1 cellular context compared by ENCODE assay signal in the genomic region with DNA sequence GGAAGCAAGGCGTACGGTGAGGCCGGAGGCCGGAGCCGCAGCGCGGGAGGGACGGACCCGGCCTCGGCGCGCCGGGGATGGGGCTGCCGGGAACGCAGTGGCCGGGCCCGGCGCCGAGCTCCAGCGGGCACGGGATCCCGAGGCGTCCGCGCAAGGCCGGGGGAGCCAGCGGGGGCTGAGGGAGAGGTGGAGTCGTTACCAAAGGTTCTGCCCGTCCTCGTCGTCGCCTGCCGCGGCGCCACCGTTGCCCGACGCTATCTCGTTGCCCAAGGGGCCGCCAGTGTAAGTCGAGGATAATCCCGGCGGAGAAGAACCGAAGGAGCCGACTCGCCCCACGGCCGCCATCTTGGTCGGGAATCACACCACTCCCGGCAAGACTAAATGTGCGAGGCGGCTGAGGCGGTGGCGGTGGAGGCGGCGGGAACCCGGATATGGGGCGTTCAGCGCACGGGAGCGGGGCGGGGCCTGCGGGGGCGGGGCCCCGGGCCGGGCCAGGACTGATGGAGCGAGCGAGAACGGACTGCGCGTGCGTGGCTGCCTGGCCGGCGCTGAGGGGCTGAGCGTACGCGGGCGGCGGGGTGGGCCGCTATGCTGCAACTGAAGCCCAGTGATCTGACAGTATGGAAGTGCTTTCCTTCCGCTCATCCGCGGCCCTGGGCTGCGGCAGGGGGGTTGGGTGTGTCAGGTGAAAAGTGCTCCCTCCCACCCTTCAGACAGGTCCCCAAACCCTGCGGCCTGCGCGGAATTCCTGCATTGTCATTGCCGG.
TF ChIP-seq lines count a peak whose summit lies in the region.

A gene (minus strand): TSS at position 433 of the 766 bp plus-strand sequence. CDS start 88 bp downstream, at position 345.

TF ChIP-seq in HepG2, 621 proteins besides CTCF, POLR2A, EP300 and RAD21 (continued from another document and continues in another):
- TF ChIP-seq, protein P1, sequence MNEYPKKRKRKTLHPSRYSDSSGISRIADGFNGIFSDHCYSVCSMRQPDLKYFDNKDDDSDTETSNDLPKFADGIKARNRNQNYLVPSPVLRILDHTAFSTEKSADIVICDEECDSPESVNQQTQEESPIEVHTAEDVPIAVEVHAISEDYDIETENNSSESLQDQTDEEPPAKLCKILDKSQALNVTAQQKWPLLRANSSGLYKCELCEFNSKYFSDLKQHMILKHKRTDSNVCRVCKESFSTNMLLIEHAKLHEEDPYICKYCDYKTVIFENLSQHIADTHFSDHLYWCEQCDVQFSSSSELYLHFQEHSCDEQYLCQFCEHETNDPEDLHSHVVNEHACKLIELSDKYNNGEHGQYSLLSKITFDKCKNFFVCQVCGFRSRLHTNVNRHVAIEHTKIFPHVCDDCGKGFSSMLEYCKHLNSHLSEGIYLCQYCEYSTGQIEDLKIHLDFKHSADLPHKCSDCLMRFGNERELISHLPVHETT (CRISPR knock-in tag; conservative IDR thresholded peaks at IDR 0.05): no peak
- TF ChIP-seq, protein P2, sequence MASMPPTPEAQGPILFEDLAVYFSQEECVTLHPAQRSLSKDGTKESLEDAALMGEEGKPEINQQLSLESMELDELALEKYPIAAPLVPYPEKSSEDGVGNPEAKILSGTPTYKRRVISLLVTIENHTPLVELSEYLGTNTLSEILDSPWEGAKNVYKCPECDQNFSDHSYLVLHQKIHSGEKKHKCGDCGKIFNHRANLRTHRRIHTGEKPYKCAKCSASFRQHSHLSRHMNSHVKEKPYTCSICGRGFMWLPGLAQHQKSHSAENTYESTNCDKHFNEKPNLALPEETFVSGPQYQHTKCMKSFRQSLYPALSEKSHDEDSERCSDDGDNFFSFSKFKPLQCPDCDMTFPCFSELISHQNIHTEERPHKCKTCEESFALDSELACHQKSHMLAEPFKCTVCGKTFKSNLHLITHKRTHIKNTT (CRISPR knock-in tag; IDR thresholded peaks at IDR 0.05): no peak
- TF ChIP-seq KMT2A (CRISPR knock-in tag; IDR thresholded peaks at IDR 0.05) (peak; percentile 89), HNRNPUL1 (IDR thresholded peaks at IDR 0.05; ENCODE audit: low read depth, low read length) (no peak), SRY (CRISPR knock-in tag; IDR thresholded peaks at IDR 0.05) (no peak; the same call in 1 of the 2 replicates), GATAD1 (CRISPR knock-in tag; IDR thresholded peaks at IDR 0.05) (no peak; the same call in none of the 2 replicates), PCBP2 (optimal IDR thresholded peaks at IDR 0.05; ENCODE audit: low read depth, low read length, poor library complexity, severe bottlenecking) (no peak), PCBP1 (IDR thresholded peaks at IDR 0.05; ENCODE audit: borderline replicate concordance, low read depth, low read length) (no peak), TEAD3 (CRISPR knock-in tag; optimal IDR thresholded peaks at IDR 0.05; ENCODE audit: borderline replicate concordance) (peak; percentile 44), GZF1 (CRISPR knock-in tag; IDR thresholded peaks at IDR 0.05) (no peak), SIX1 (CRISPR knock-in tag; IDR thresholded peaks at IDR 0.05; ENCODE audit: borderline replicate concordance) (no peak), PHB2 (IDR thresholded peaks at IDR 0.05; ENCODE audit: partially characterized antibody) (no peak), ZSCAN22 (CRISPR knock-in tag; IDR thresholded peaks at IDR 0.05) (no peak), HCFC1 (IDR thresholded peaks at IDR 0.05; ENCODE audit: low read depth, low read length) (0 out of 2 replicates have a peak, but pooled peaks have one; percentile 7), FOXP1 (IDR thresholded peaks at IDR 0.05) (no peak), FOXP1 (CRISPR knock-in tag; IDR thresholded peaks at IDR 0.05) (no peak), NFE2L1 (CRISPR knock-in tag; IDR thresholded peaks at IDR 0.05; ENCODE audit: borderline replicate concordance) (peak; percentile 97), NRL (CRISPR knock-in tag; IDR thresholded peaks at IDR 0.05; ENCODE audit: borderline replicate concordance) (no peak), MIER3 (CRISPR knock-in tag; IDR thresholded peaks at IDR 0.05; ENCODE audit: borderline replicate concordance) (no peak), HDAC6 (IDR thresholded peaks at IDR 0.05; ENCODE audit: low read depth, low read length) (no peak), RNF2 (conservative IDR thresholded peaks at IDR 0.05; ENCODE audit: low read depth) (peak; percentile 93), ZNF101 (CRISPR knock-in tag; IDR thresholded peaks at IDR 0.05; ENCODE audit: borderline replicate concordance, low read depth) (0 out of 2 replicates have a peak, but pooled peaks have one; percentile 67), ZNF678 (CRISPR knock-in tag; IDR thresholded peaks at IDR 0.05) (no peak; the same call in 1 of the 2 replicates), ZNF30 (CRISPR knock-in tag; IDR thresholded peaks at IDR 0.05) (no peak), PAWR (CRISPR knock-in tag; IDR thresholded peaks at IDR 0.05; ENCODE audit: borderline replicate concordance) (no peak)
- TF ChIP-seq, protein P3, sequence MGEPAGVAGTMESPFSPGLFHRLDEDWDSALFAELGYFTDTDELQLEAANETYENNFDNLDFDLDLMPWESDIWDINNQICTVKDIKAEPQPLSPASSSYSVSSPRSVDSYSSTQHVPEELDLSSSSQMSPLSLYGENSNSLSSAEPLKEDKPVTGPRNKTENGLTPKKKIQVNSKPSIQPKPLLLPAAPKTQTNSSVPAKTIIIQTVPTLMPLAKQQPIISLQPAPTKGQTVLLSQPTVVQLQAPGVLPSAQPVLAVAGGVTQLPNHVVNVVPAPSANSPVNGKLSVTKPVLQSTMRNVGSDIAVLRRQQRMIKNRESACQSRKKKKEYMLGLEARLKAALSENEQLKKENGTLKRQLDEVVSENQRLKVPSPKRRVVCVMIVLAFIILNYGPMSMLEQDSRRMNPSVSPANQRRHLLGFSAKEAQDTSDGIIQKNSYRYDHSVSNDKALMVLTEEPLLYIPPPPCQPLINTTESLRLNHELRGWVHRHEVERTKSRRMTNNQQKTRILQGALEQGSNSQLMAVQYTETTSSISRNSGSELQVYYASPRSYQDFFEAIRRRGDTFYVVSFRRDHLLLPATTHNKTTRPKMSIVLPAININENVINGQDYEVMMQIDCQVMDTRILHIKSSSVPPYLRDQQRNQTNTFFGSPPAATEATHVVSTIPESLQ (CRISPR knock-in tag; conservative IDR thresholded peaks at IDR 0.05): no peak
- TF ChIP-seq, protein P4, sequence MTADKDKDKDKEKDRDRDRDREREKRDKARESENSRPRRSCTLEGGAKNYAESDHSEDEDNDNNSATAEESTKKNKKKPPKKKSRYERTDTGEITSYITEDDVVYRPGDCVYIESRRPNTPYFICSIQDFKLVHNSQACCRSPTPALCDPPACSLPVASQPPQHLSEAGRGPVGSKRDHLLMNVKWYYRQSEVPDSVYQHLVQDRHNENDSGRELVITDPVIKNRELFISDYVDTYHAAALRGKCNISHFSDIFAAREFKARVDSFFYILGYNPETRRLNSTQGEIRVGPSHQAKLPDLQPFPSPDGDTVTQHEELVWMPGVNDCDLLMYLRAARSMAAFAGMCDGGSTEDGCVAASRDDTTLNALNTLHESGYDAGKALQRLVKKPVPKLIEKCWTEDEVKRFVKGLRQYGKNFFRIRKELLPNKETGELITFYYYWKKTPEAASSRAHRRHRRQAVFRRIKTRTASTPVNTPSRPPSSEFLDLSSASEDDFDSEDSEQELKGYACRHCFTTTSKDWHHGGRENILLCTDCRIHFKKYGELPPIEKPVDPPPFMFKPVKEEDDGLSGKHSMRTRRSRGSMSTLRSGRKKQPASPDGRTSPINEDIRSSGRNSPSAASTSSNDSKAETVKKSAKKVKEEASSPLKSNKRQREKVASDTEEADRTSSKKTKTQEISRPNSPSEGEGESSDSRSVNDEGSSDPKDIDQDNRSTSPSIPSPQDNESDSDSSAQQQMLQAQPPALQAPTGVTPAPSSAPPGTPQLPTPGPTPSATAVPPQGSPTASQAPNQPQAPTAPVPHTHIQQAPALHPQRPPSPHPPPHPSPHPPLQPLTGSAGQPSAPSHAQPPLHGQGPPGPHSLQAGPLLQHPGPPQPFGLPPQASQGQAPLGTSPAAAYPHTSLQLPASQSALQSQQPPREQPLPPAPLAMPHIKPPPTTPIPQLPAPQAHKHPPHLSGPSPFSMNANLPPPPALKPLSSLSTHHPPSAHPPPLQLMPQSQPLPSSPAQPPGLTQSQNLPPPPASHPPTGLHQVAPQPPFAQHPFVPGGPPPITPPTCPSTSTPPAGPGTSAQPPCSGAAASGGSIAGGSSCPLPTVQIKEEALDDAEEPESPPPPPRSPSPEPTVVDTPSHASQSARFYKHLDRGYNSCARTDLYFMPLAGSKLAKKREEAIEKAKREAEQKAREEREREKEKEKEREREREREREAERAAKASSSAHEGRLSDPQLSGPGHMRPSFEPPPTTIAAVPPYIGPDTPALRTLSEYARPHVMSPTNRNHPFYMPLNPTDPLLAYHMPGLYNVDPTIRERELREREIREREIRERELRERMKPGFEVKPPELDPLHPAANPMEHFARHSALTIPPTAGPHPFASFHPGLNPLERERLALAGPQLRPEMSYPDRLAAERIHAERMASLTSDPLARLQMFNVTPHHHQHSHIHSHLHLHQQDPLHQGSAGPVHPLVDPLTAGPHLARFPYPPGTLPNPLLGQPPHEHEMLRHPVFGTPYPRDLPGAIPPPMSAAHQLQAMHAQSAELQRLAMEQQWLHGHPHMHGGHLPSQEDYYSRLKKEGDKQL (CRISPR knock-in tag; IDR thresholded peaks at IDR 0.05; ENCODE audit: low read depth): 0 out of 2 replicates have a peak, but pooled peaks have one; percentile 40
- TF ChIP-seq, protein P5, sequence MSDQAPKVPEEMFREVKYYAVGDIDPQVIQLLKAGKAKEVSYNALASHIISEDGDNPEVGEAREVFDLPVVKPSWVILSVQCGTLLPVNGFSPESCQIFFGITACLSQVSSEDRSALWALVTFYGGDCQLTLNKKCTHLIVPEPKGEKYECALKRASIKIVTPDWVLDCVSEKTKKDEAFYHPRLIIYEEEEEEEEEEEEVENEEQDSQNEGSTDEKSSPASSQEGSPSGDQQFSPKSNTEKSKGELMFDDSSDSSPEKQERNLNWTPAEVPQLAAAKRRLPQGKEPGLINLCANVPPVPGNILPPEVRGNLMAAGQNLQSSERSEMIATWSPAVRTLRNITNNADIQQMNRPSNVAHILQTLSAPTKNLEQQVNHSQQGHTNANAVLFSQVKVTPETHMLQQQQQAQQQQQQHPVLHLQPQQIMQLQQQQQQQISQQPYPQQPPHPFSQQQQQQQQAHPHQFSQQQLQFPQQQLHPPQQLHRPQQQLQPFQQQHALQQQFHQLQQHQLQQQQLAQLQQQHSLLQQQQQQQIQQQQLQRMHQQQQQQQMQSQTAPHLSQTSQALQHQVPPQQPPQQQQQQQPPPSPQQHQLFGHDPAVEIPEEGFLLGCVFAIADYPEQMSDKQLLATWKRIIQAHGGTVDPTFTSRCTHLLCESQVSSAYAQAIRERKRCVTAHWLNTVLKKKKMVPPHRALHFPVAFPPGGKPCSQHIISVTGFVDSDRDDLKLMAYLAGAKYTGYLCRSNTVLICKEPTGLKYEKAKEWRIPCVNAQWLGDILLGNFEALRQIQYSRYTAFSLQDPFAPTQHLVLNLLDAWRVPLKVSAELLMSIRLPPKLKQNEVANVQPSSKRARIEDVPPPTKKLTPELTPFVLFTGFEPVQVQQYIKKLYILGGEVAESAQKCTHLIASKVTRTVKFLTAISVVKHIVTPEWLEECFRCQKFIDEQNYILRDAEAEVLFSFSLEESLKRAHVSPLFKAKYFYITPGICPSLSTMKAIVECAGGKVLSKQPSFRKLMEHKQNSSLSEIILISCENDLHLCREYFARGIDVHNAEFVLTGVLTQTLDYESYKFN (CRISPR knock-in tag; conservative IDR thresholded peaks at IDR 0.05): peak; percentile 25; the same call in 1 of the 2 replicates
- TF ChIP-seq, protein P6, sequence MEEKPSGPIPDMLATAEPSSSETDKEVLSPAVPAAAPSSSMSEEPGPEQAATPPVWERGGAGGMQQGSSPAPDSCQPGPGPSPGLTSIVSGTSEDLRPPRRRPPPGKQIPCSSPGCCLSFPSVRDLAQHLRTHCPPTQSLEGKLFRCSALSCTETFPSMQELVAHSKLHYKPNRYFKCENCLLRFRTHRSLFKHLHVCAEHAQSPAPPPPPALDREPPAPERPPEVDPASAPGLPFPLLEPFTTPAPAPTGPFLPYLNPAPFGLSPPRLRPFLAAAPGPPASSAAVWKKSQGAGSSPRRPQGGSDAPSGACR (CRISPR knock-in tag; IDR thresholded peaks at IDR 0.05): no peak; the same call in 1 of the 2 replicates
- TF ChIP-seq, protein P7, sequence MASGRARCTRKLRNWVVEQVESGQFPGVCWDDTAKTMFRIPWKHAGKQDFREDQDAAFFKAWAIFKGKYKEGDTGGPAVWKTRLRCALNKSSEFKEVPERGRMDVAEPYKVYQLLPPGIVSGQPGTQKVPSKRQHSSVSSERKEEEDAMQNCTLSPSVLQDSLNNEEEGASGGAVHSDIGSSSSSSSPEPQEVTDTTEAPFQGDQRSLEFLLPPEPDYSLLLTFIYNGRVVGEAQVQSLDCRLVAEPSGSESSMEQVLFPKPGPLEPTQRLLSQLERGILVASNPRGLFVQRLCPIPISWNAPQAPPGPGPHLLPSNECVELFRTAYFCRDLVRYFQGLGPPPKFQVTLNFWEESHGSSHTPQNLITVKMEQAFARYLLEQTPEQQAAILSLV (CRISPR knock-in tag; IDR thresholded peaks at IDR 0.05; ENCODE audit: borderline replicate concordance): peak; percentile 50; the same call in 1 of the 2 replicates
- TF ChIP-seq, protein P8, sequence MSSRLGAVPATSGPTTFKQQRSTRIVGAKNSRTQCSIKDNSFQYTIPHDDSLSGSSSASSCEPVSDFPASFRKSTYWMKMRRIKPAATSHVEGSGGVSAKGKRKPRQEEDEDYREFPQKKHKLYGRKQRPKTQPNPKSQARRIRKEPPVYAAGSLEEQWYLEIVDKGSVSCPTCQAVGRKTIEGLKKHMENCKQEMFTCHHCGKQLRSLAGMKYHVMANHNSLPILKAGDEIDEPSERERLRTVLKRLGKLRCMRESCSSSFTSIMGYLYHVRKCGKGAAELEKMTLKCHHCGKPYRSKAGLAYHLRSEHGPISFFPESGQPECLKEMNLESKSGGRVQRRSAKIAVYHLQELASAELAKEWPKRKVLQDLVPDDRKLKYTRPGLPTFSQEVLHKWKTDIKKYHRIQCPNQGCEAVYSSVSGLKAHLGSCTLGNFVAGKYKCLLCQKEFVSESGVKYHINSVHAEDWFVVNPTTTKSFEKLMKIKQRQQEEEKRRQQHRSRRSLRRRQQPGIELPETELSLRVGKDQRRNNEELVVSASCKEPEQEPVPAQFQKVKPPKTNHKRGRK (CRISPR knock-in tag; IDR thresholded peaks at IDR 0.05): no peak
- TF ChIP-seq, protein P9, sequence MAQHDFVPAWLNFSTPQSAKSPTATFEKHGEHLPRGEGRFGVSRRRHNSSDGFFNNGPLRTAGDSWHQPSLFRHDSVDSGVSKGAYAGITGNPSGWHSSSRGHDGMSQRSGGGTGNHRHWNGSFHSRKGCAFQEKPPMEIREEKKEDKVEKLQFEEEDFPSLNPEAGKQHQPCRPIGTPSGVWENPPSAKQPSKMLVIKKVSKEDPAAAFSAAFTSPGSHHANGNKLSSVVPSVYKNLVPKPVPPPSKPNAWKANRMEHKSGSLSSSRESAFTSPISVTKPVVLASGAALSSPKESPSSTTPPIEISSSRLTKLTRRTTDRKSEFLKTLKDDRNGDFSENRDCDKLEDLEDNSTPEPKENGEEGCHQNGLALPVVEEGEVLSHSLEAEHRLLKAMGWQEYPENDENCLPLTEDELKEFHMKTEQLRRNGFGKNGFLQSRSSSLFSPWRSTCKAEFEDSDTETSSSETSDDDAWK (CRISPR knock-in tag; IDR thresholded peaks at IDR 0.05): no peak
- TF ChIP-seq, protein P10, sequence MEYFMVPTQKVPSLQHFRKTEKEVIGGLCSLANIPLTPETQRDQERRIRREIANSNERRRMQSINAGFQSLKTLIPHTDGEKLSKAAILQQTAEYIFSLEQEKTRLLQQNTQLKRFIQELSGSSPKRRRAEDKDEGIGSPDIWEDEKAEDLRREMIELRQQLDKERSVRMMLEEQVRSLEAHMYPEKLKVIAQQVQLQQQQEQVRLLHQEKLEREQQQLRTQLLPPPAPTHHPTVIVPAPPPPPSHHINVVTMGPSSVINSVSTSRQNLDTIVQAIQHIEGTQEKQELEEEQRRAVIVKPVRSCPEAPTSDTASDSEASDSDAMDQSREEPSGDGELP (IDR thresholded peaks at IDR 0.05; ENCODE audit: borderline replicate concordance, low read depth): no peak; the same call in 1 of the 2 replicates
